ENCODE assay signal across 8 cellular contexts in genomic region chr2:216371756-216372702, GRCh38. TPM values are rescaled to one million over a fixed set of nuclear protein-coding genes. Genes with fewer than 3 reads are reported as not detected.
DNase-seq lines count a peak whose midpoint lies in the region; ATAC-seq and TF ChIP-seq lines count a peak whose summit lies in the region.

A gene with protein sequence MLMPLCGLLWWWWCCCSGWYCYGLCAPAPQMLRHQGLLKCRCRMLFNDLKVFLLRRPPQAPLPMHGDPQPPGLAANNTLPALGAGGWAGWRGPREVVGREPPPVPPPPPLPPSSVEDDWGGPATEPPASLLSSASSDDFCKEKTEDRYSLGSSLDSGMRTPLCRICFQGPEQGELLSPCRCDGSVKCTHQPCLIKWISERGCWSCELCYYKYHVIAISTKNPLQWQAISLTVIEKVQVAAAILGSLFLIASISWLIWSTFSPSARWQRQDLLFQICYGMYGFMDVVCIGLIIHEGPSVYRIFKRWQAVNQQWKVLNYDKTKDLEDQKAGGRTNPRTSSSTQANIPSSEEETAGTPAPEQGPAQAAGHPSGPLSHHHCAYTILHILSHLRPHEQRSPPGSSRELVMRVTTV (minus strand): TSS chr2:216372483. CDS start chr2:216370260, 2,223 bp downstream.

- H3K79me1 ChIP-seq in IMR-90 (ENCODE audit: low read depth in 1 of 2, low read length in 2 of 2): peaks cover 10 to 40% of the 10 kb centered on the region in 2 experiments

- peak within 1 kb of the TSS; percentile 56 for H3K27ac Mint-ChIP-seq in osteocyte (ENCODE audit: unreplicated experiment)

- peak within 1 kb of the TSS; percentile 99 for H3K56ac ChIP-seq in IMR-90 (ENCODE audit: extremely low read depth, insufficient read depth, low read length)

- no peaks in the 10 kb centered on the region for H3K27me3 ChIP-seq in IMR-90 (ENCODE audit: control insufficient read depth, insufficient read depth, low read length)
- H3K27me3 ChIP-seq in adipocyte (replicated peaks; ENCODE audit: control insufficient read depth, insufficient read depth, low read length): no peaks in the 10 kb centered on the region
- H3K27me3 ChIP-seq in thoracic aorta (replicated peaks; ENCODE audit: insufficient read depth): no peaks in the 10 kb centered on the region

- H4K5ac ChIP-seq in IMR-90 (ENCODE audit: low read depth, low read length): peak within 1 kb of the TSS; percentile 44; the same call in 1 of the 2 replicates

- H2AK5ac ChIP-seq in IMR-90 (ENCODE audit: low read depth, low read length): peak within 1 kb of the TSS; percentile 96

- BruUV-seq in IMR-90 (replicated peaks; lab: Mats Ljungman, UMichigan): no TSS peak

- H3K4ac ChIP-seq in IMR-90 (ENCODE audit: low read depth, low read length): peak within 1 kb of the TSS; percentile 94

- peak within 1 kb of the TSS; percentile 81 for H3K4me3 Mint-ChIP-seq in osteocyte (ENCODE audit: unreplicated experiment)

- peak; percentile 32 for TF ChIP-seq RAD21 in IMR-90 (IDR thresholded peaks at IDR 0.05; ENCODE audit: low read length)

- H2BK5ac ChIP-seq in IMR-90 (ENCODE audit: low read depth, low read length, poor library complexity, severe bottlenecking): peak within 1 kb of the TSS; percentile 90

- H2AK9ac ChIP-seq in IMR-90 (replicated peaks; ENCODE audit: low read depth, low read length, poor library complexity): peak within 1 kb of the TSS; percentile 95

- POLR2A ChIA-PET in IMR-90 (lab: Charles Lee; ENCODE audit: unreplicated experiment): interaction anchor here (0.9 to 1.0 kb wide), 2 partner anchors 14 to 262 kb away, joined by 3 to 5 read pairs; no protein-coding TSS in a partner anchor

- intact Hi-C loops in IMR-90 (cut with micrococcal nuclease) (loop anchor here (1.0 to 2.0 kb wide), 4 partner anchors 23 to 155 kb away; partner anchors contain the start of genes RPL37A and SMARCAL1), Right ventricle myocardium superior (cut with DNase I) (no loop called here)

- peak within 1 kb of the TSS; percentile 95 for H2BK20ac ChIP-seq in IMR-90 (ENCODE audit: low read depth, low read length)

- 0% methylated on average over 21 of the region's 60 CpGs; no CpG with 5 or more reads in 1 of the 2 experiments for WGBS in IMR-90 (ENCODE audit: extremely low coverage in 2 of 2, insufficient read length in 1 of 2), 2 experiments

- H2BK15ac ChIP-seq in IMR-90 (ENCODE audit: low read depth, low read length): peak within 1 kb of the TSS; percentile 86

- peak within 1 kb of the TSS; percentile 89 for H2AFZ ChIP-seq in IMR-90 (replicated peaks; ENCODE audit: low read length, poor library complexity)

- ATAC-seq in IMR-90 (ENCODE audit: low read depth) (peak; percentile 76), Right ventricle myocardium superior (ENCODE audit: poor library complexity) (peak; percentile 92), thoracic aorta (ENCODE audit: insufficient number of reproducible peaks, low FRiP score, low read depth) (peak; percentile 82), HG03378 (IDR thresholded peaks at IDR 0.05; ENCODE audit: unreplicated experiment) (no peak)

- peak within 1 kb of the TSS; percentile 77 to 93 for H4K8ac ChIP-seq in IMR-90 (ENCODE audit: low read depth in 2 of 2, low read length in 2 of 2)

- peaks cover 15% of the 10 kb centered on the region for H4K20me1 ChIP-seq in IMR-90 (ENCODE audit: insufficient read depth, low read length)

- peak; percentile 27 for TF ChIP-seq POLR2A in IMR-90 (IDR thresholded peaks at IDR 0.05; ENCODE audit: low read depth, low read length)

- H4K91ac ChIP-seq in IMR-90 (ENCODE audit: insufficient read depth, low read depth, low read length): peak within 1 kb of the TSS; percentile 96

- DNase-seq in COLO829 (ENCODE audit: low spot score) (peak; percentile 57), IMR-90 (peak; percentile 90), SW480 (ENCODE audit: low spot score) (peak; percentile 70), adipocyte (ENCODE audit: low read depth) (peak; percentile 92), Right ventricle myocardium superior (peak; percentile 80), osteocyte (ENCODE audit: extremely low spot score, unreplicated experiment) (peak; percentile 96), thoracic aorta (ENCODE audit: low spot score) (peak; percentile 18)

- H3K36me3 Mint-ChIP-seq in osteocyte (ENCODE audit: unreplicated experiment): no peaks in the 10 kb centered on the region

- H3K27ac ChIP-seq in IMR-90 (ENCODE audit: insufficient read depth, low read length): peak within 1 kb of the TSS; percentile 74
- no peak within 1 kb of the TSS for H3K27ac ChIP-seq in thoracic aorta

- H3K4me2 ChIP-seq in IMR-90 (ENCODE audit: low read depth, low read length): peak within 1 kb of the TSS; percentile 92

- H3K27me3 Mint-ChIP-seq in osteocyte (ENCODE audit: unreplicated experiment): no peaks in the 10 kb centered on the region

- no peak for TF ChIP-seq CTCF in IMR-90 (conservative IDR thresholded peaks at IDR 0.05; ENCODE audit: low read depth, low read length)
- TF ChIP-seq CTCF in osteocyte (IDR thresholded peaks at IDR 0.05): no peak
- no peak for TF ChIP-seq CTCF in thoracic aorta (IDR thresholded peaks at IDR 0.05)

- peak within 1 kb of the TSS; percentile 100 for H3K23ac ChIP-seq in IMR-90 (ENCODE audit: low read depth, low read length)

- peak within 1 kb of the TSS; percentile 92 for H3K14ac ChIP-seq in IMR-90 (replicated peaks; ENCODE audit: low read depth, low read length)

- peak within 1 kb of the TSS; percentile 97 for H2BK120ac ChIP-seq in IMR-90 (ENCODE audit: low read depth, low read length)

- peaks cover 39% of the 10 kb centered on the region for H3K4me1 Mint-ChIP-seq in osteocyte (ENCODE audit: unreplicated experiment)

- H3K9me3 Mint-ChIP-seq in osteocyte (ENCODE audit: unreplicated experiment): no peaks in the 10 kb centered on the region

- CTCF ChIA-PET in IMR-90 (lab: Yijun Ruan, JAX): interaction anchor here (0.7 to 1.2 kb wide), 3 partner anchors 18 to 222 kb away, joined by 3 to 6 read pairs (median 5); no protein-coding TSS in a partner anchor

- in situ Hi-C loops in IMR-90 (cut with MboI; ENCODE audit: low sequenced_read_pairs): no loop called here

- no peaks in the 10 kb centered on the region for H3K9me3 ChIP-seq in IMR-90 (ENCODE audit: control insufficient read depth, insufficient read depth, low read length)
- no peaks in the 10 kb centered on the region for H3K9me3 ChIP-seq in adipocyte (ENCODE audit: control insufficient read depth, low read length)
- no peaks in the 10 kb centered on the region for H3K9me3 ChIP-seq in thoracic aorta

- H3K4me1 ChIP-seq in IMR-90 (ENCODE audit: control insufficient read depth, insufficient read depth, low read length) (peaks cover 6% of the 10 kb centered on the region), adipocyte (ENCODE audit: control insufficient read depth, insufficient read depth, low read length) (peaks cover 32% of the 10 kb centered on the region), thoracic aorta (ENCODE audit: control insufficient read depth in 1 of 2, low read depth in 2 of 2) (peaks cover 9 to 16% of the 10 kb centered on the region in 2 donors)

- peak within 1 kb of the TSS; percentile 65 for H3K9ac ChIP-seq in IMR-90 (ENCODE audit: low read depth, low read length)
- H3K9ac ChIP-seq in adipocyte (ENCODE audit: low read length): peak within 1 kb of the TSS; percentile 78

- peaks cover 13% of the 10 kb centered on the region; the same call in 1 of the 2 replicates for H3K9me1 ChIP-seq in IMR-90 (ENCODE audit: insufficient read depth, low read length)

- peak within 1 kb of the TSS; percentile 81 for H3K18ac ChIP-seq in IMR-90 (ENCODE audit: low read depth, low read length)

- dilution Hi-C loops in IMR-90 (cut with HindIII; ENCODE audit: low sequenced_read_pairs, unreplicated experiment): no loop called here

- H3K4me3 ChIP-seq in IMR-90 (ENCODE audit: insufficient read depth, low read depth, low read length): peak within 1 kb of the TSS; percentile 59
- peak within 1 kb of the TSS; percentile 74 for H3K4me3 ChIP-seq in adipocyte (ENCODE audit: low read length)
- peak within 1 kb of the TSS; percentile 62 for H3K4me3 ChIP-seq in thoracic aorta

- H3K36me3 ChIP-seq in IMR-90 (ENCODE audit: control insufficient read depth, insufficient read depth, low read length) (no peaks in the 10 kb centered on the region), adipocyte (ENCODE audit: control insufficient read depth, insufficient read depth, low read length, severe bottlenecking) (no peaks in the 10 kb centered on the region), thoracic aorta (no peaks in the 10 kb centered on the region)

TF ChIP-seq in IMR-90, 13 proteins besides CTCF, POLR2A, EP300 and RAD21 (continues in another document):
- TF ChIP-seq, protein P1, sequence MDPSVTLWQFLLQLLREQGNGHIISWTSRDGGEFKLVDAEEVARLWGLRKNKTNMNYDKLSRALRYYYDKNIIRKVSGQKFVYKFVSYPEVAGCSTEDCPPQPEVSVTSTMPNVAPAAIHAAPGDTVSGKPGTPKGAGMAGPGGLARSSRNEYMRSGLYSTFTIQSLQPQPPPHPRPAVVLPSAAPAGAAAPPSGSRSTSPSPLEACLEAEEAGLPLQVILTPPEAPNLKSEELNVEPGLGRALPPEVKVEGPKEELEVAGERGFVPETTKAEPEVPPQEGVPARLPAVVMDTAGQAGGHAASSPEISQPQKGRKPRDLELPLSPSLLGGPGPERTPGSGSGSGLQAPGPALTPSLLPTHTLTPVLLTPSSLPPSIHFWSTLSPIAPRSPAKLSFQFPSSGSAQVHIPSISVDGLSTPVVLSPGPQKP (IDR thresholded peaks at IDR 0.05; ENCODE audit: borderline replicate concordance, low read depth, low read length): no peak
- TF ChIP-seq RFX5 (IDR thresholded peaks at IDR 0.05; ENCODE audit: low read depth, low read length) (no peak), RCOR1 (IDR thresholded peaks at IDR 0.05; ENCODE audit: insufficient replicate concordance, low read length) (peak; percentile 97), CHD1 (IDR thresholded peaks at IDR 0.05; ENCODE audit: low read depth, low read length) (no peak), SMC3 (IDR thresholded peaks at IDR 0.05; ENCODE audit: low read depth, low read length) (peak; percentile 34; the same call in 1 of the 2 replicates), MXI1 (IDR thresholded peaks at IDR 0.05; ENCODE audit: borderline replicate concordance, low read depth, low read length) (peak; percentile 98), CEBPB (IDR thresholded peaks at IDR 0.05; ENCODE audit: low read depth, low read length) (no peak), MAZ (IDR thresholded peaks at IDR 0.05; ENCODE audit: borderline replicate concordance, low read depth, low read length) (peak; percentile 97), NFE2L2 (IDR thresholded peaks at IDR 0.05; ENCODE audit: low read depth, low read length) (0 out of 2 replicates have a peak, but pooled peaks have one; percentile 36), FOS (IDR thresholded peaks at IDR 0.05; ENCODE audit: low read depth, low read length) (peak; percentile 53; the same call in 1 of the 2 replicates)

RNA-seq across cellular contexts. Expression of the gene that starts here (rescaled TPM):
- total RNA-seq in IMR-90 (2012; rRNA removed): 2.3 and 3.1 TPM in 2 replicates
- 12.0 and 12.9 TPM in 2 replicates for polyA plus RNA-seq in IMR-90 (2012; rRNA removed)
- polyA plus RNA-seq in IMR-90 (2012; cell fraction: cytosol; rRNA removed): 6.7 and 8.3 TPM in 2 replicates
- polyA plus RNA-seq in IMR-90 (2012; cell fraction: nucleus; rRNA removed; ENCODE audit: low replicate concordance): 5.3 and 6.4 TPM in 2 replicates
- total RNA-seq in Right ventricle myocardium superior: not detected
- 1.3 TPM in 2 replicates for total RNA-seq in osteocyte
- total RNA-seq in thoracic aorta: under 1 TPM in 1 of 2 donors, not detected in 1; 0.14 TPM

Comparison
In these comparisons a context has a peak if more than half of its experiments do, and no peak if none do; other contexts are left out.
1. Peak in DNase-seq and ATAC-seq in Right ventricle myocardium superior; RNA of the gene not detected or under 1 TPM.
2. Peak in DNase-seq, ATAC-seq and H3K4me3 ChIP-seq in thoracic aorta; RNA of the gene not detected or under 1 TPM.
3. DNase-seq: peak in every context shown above with its lines; median percentile 96 in osteocyte; 92 in adipocyte; 90 in IMR-90; 80 in Right ventricle myocardium superior; 70 in SW480; 57 in COLO829; 18 in thoracic aorta.